In the genomic region with DNA sequence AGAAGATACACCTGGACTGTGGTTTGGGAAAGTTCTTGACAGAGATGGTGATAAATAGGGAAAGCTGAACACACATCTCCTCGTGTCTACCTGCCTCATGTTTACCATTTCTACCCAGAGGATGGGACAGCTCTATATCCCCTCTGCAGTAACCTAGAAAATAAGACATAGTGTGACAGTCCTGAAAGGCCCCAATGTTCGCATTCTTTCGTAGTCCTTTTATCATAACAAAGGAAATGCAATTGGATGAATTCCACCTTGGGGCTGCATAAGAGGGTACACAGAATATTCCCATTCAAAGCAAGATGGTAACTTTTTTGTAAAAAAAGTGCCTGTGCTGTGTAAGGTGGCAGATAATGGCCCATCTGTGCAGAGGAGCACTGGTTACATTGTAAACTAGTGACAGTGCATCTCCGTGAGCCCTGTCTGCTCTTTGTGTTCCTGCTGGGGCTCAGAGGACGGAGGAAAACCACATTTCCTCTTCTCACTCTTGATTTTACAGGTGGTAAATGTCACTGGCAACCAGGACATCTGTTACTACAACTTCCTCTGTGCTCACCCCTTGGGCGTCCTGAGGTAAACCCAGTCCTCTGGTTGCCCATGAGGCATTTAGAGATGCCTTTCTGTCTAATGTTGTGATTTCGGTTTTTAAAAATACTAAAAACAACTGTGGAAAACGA, we compare ENCODE assay signal across 9 cellular contexts.
DNase-seq lines count a peak whose midpoint lies in the region; ATAC-seq, FAIRE-seq and TF ChIP-seq lines count a peak whose summit lies in the region.
"Had no signal": no experiment of that assay in that cellular context is flagged by ENCODE, and none has a peak within 500 bp of the region (broad histone marks: within the 10 kb centered on the region; RNA-seq: fewer than 3 reads in every experiment).

No MANE protein-coding gene starts in this region.

- no peak overlapping the region for H2AFZ ChIP-seq in smooth muscle cell (ENCODE audit: low read depth)

- ATAC-seq in HG02610 (IDR thresholded peaks at IDR 0.05; ENCODE audit: unreplicated experiment), result peak; percentile 99
- peak; percentile 93 for ATAC-seq in central memory CD8-positive, alpha-beta T cell (replicated peaks; ENCODE audit: extremely low read depth, poor library complexity, severe bottlenecking)

- no peaks in the 10 kb centered on the region for H4K20me1 ChIP-seq in smooth muscle cell (ENCODE audit: low read depth)

- no peaks in the 10 kb centered on the region for H3K9me3 ChIP-seq in smooth muscle cell (replicated peaks; ENCODE audit: low read depth)

- H3K79me2 ChIP-seq in smooth muscle cell (ENCODE audit: low read depth), result no peaks in the 10 kb centered on the region

- peak; percentile 99 for FAIRE-seq in GM18507 (lab: Jason Lieb, UNC)

- H3K4me1 Mint-ChIP-seq in central memory CD8-positive, alpha-beta T cell, result peaks cover 18% of the 10 kb centered on the region

- TF ChIP-seq CTCF in NB4 (IDR thresholded peaks at IDR 0.05; ENCODE audit: low read depth, low read length) (no peak), smooth muscle cell (IDR thresholded peaks at IDR 0.05; ENCODE audit: borderline replicate concordance, insufficient read depth, poor library complexity, severe bottlenecking) (no peak)

- H3K4me3 Mint-ChIP-seq in central memory CD8-positive, alpha-beta T cell, result no peak overlapping the region

- TF ChIP-seq POLR2A in NB4 (IDR thresholded peaks at IDR 0.05; ENCODE audit: extremely low read depth, insufficient read length), result no peak

- no peaks in the 10 kb centered on the region for H3K4me1 ChIP-seq in smooth muscle cell (ENCODE audit: low read depth)

- no peaks in the 10 kb centered on the region for H3K9me3 Mint-ChIP-seq in central memory CD8-positive, alpha-beta T cell

- no peak overlapping the region for H3K27ac ChIP-seq in smooth muscle cell (ENCODE audit: low read depth)
- H3K27ac ChIP-seq: HL-60 had no signal

- in situ Hi-C loops in ACHN (cut with HindIII; ENCODE audit: low pct_ligation_motif_present, low pct_unique_long_range_greater_than_20kb, low sequenced_read_pairs), result no loop called here

- H3K36me3 ChIP-seq in smooth muscle cell (ENCODE audit: low read depth), result no peaks in the 10 kb centered on the region

- peak overlapping the region; percentile 41 for H3K27ac Mint-ChIP-seq in central memory CD8-positive, alpha-beta T cell (ENCODE audit: low read depth)

- H3K9ac ChIP-seq in smooth muscle cell (ENCODE audit: low read depth), result no peak overlapping the region

- peaks cover 60% of the 10 kb centered on the region for H3K36me3 Mint-ChIP-seq in central memory CD8-positive, alpha-beta T cell (ENCODE audit: insufficient read depth)

- H3K27me3 ChIP-seq in smooth muscle cell (ENCODE audit: low read depth), result no peaks in the 10 kb centered on the region

- no peaks in the 10 kb centered on the region for H3F3A ChIP-seq in smooth muscle cell (ENCODE audit: low read depth)

- H3K4me2 ChIP-seq in smooth muscle cell, result no peak overlapping the region

- WGBS in smooth muscle cell (ENCODE audit: low lambda C conversion rate), result 56% methylated on average over 8 of the region's 8 CpGs

- H3K4me3 ChIP-seq in NB4 (ENCODE audit: low read depth, low read length) (no peak overlapping the region), smooth muscle cell (no peak overlapping the region)

- no peaks in the 10 kb centered on the region for H3K27me3 Mint-ChIP-seq in central memory CD8-positive, alpha-beta T cell

- DNase-seq in GM18507 (ENCODE audit: extremely low spot score, insufficient read length, low read depth), result peak; percentile 59
- DNase-seq in NB4 (ENCODE audit: low read depth), result peak; percentile 39
- DNase-seq in central memory CD8-positive, alpha-beta T cell (ENCODE audit: low spot score in 2 of 2), result peak in 1 of 2 donors; percentile 38
- DNase-seq in ACHN, result no peak
- DNase-seq in GOT3 (lab: John Stamatoyannopoulos, UW), result no peak
- no peak for DNase-seq in HT-29 (ENCODE audit: low spot score)
- no peak for DNase-seq in smooth muscle cell (lab: John Stamatoyannopoulos, UW; ENCODE audit: unreplicated experiment)

Comparison
In these comparisons a context has a peak if more than half of its experiments do, and no peak if none do; other contexts are left out.
1. DNase-seq: peak in GM18507 (single experiment) and NB4 (single experiment); none in ACHN (single experiment), GOT3 (single experiment), HT-29 (single experiment) and smooth muscle cell (single experiment).